In genomic region chr22:46010951-46011626, GRCh38 we compare ENCODE assay signal across 12 cellular contexts. TPM values are rescaled to one million over a fixed set of nuclear protein-coding genes. Genes with fewer than 3 reads are reported as not detected.
DNase-seq lines count a peak whose midpoint lies in the region; ATAC-seq and TF ChIP-seq lines count a peak whose summit lies in the region.
"Had no signal": no experiment of that assay in that cellular context is flagged by ENCODE, and none has a peak within 500 bp of the region (broad histone marks: within the 10 kb centered on the region; RNA-seq: fewer than 3 reads in every experiment).

No MANE protein-coding gene starts in this region.

- no peaks in the 10 kb centered on the region for H3K36me3 ChIP-seq in SJCRH30
- no peaks in the 10 kb centered on the region for H3K36me3 ChIP-seq in mucosa of descending colon (ENCODE audit: low read depth)
- no peaks in the 10 kb centered on the region; the same call in 1 of the 2 replicates for H3K36me3 ChIP-seq in MG63

- peaks cover 43% of the 10 kb centered on the region for H3K4me1 ChIP-seq in SJCRH30
- peaks cover 22% of the 10 kb centered on the region for H3K4me1 ChIP-seq in mucosa of descending colon (ENCODE audit: low read depth)

- H3K27me3 ChIP-seq in SJCRH30: no peaks in the 10 kb centered on the region
- no peaks in the 10 kb centered on the region for H3K27me3 ChIP-seq in MG63

- ATAC-seq in mucosa of descending colon (no peak), HG03378 (IDR thresholded peaks at IDR 0.05; ENCODE audit: unreplicated experiment) (no peak), GM18505 (IDR thresholded peaks at IDR 0.05; ENCODE audit: unreplicated experiment) (no peak)

- H3K27ac ChIP-seq in SJCRH30: peak overlapping the region; percentile 91

- peak overlapping the region; percentile 42 for H3K4me3 ChIP-seq in SJCRH30
- no peak overlapping the region for H3K4me3 ChIP-seq in mucosa of descending colon
- H3K4me3 ChIP-seq in MG63: no peak overlapping the region

- no peak for TF ChIP-seq POLR2A in GM18505 (IDR thresholded peaks at IDR 0.05; ENCODE audit: borderline replicate concordance, extremely low read depth, insufficient read depth, insufficient read length)

- H3K9me3 ChIP-seq in SJCRH30 (replicated peaks) (no peaks in the 10 kb centered on the region), mucosa of descending colon (peaks cover 7% of the 10 kb centered on the region), MG63 (peaks cover 8% of the 10 kb centered on the region)

- DNase-seq in SJCRH30: peak; percentile 98
- DNase-seq in head of caudate nucleus: peak; percentile 51 to 90 (median 78)
- peak in 2 of 3 donors; percentile 30 to 52 for DNase-seq in mucosa of descending colon
- DNase-seq in superior temporal gyrus (ENCODE audit: extremely low spot score): peak; percentile 58
- DNase-seq in MG63: no peak
- DNase-seq in stimulated activated CD4-positive, alpha-beta T cell treated with anti-CD3 and anti-CD28 coated beads, Interleukin-2, amount 100 ng/mL, for 24 hours: no peak
- DNase-seq: NCI-H1694, OCI-M1 had no signal

- no peak for TF ChIP-seq CTCF in mucosa of descending colon (IDR thresholded peaks at IDR 0.05)

- intact Hi-C loops in head of caudate nucleus (cut with DNase I) (no loop called here), mucosa of descending colon (cut with DNase I, micrococcal nuclease) (loop anchor here in 1 of 2 donors (10.0 kb wide), 1 partner anchor 64 kb away; no protein-coding TSS in a partner anchor)

RNA-seq across cellular contexts. Expression of gene WNT7B, which starts 34.1 kb away (rescaled TPM):
- total RNA-seq in SJCRH30 (2014; rRNA removed; shearing (Covaris generic)): not detected in 2 replicates
- not detected for total RNA-seq in mucosa of descending colon
- 5.6 and 7.9 TPM in 2 replicates for total RNA-seq in MG63 (2014; rRNA removed; shearing (Covaris generic); ENCODE audit: low replicate concordance)
- total RNA-seq: mononuclear cell, subcutaneous adipose tissue had no signal

Comparison
In these comparisons a context has a peak if more than half of its experiments do, and no peak if none do; other contexts are left out.
1. DNase-seq: peak in SJCRH30 (2 of 2), head of caudate nucleus (42 of 42), mucosa of descending colon (2 of 3) and superior temporal gyrus (single experiment); none in MG63 (single experiment) and stimulated activated CD4-positive, alpha-beta T cell treated with anti-CD3 and anti-CD28 coated beads, Interleukin-2, amount 100 ng/mL, for 24 hours (0 of 2).